In the genomic region with DNA sequence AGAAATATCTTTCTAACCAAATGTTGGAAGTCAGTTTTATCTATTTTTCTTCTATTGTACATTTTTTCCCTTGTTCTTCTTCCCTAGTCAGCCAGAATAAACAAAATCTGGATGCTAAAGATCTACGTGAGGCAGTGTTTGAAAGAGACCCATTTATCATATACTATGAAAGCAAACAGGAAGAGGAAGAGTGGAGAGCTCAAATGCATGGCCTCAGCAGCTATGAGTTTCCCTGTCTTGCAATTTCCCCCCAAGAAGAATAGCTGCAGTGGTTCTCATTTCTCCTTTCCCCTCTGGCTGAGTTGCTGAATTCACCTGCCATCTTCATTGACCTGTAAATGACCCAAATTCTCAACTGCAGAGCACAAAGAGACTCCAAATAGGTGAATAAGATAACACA, we compare ENCODE assay signal across 1 cellular context.
TF ChIP-seq lines count a peak whose summit lies in the region.

No MANE protein-coding gene starts in this region.

TF ChIP-seq in HepG2, 621 proteins besides CTCF, POLR2A, EP300 and RAD21 (continued from another document):
- TF ChIP-seq, protein P1, sequence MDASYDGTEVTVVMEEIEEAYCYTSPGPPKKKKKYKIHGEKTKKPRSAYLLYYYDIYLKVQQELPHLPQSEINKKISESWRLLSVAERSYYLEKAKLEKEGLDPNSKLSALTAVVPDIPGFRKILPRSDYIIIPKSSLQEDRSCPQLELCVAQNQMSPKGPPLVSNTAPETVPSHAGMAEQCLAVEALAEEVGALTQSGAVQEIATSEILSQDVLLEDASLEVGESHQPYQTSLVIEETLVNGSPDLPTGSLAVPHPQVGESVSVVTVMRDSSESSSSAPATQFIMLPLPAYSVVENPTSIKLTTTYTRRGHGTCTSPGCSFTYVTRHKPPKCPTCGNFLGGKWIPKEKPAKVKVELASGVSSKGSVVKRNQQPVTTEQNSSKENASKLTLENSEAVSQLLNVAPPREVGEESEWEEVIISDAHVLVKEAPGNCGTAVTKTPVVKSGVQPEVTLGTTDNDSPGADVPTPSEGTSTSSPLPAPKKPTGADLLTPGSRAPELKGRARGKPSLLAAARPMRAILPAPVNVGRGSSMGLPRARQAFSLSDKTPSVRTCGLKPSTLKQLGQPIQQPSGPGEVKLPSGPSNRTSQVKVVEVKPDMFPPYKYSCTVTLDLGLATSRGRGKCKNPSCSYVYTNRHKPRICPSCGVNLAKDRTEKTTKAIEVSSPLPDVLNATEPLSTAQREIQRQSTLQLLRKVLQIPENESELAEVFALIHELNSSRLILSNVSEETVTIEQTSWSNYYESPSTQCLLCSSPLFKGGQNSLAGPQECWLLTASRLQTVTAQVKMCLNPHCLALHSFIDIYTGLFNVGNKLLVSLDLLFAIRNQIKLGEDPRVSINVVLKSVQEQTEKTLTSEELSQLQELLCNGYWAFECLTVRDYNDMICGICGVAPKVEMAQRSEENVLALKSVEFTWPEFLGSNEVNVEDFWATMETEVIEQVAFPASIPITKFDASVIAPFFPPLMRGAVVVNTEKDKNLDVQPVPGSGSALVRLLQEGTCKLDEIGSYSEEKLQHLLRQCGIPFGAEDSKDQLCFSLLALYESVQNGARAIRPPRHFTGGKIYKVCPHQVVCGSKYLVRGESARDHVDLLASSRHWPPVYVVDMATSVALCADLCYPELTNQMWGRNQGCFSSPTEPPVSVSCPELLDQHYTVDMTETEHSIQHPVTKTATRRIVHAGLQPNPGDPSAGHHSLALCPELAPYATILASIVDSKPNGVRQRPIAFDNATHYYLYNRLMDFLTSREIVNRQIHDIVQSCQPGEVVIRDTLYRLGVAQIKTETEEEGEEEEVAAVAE (CRISPR knock-in tag; IDR thresholded peaks at IDR 0.05; ENCODE audit: borderline replicate concordance), result no peak
- TF ChIP-seq, protein P2, sequence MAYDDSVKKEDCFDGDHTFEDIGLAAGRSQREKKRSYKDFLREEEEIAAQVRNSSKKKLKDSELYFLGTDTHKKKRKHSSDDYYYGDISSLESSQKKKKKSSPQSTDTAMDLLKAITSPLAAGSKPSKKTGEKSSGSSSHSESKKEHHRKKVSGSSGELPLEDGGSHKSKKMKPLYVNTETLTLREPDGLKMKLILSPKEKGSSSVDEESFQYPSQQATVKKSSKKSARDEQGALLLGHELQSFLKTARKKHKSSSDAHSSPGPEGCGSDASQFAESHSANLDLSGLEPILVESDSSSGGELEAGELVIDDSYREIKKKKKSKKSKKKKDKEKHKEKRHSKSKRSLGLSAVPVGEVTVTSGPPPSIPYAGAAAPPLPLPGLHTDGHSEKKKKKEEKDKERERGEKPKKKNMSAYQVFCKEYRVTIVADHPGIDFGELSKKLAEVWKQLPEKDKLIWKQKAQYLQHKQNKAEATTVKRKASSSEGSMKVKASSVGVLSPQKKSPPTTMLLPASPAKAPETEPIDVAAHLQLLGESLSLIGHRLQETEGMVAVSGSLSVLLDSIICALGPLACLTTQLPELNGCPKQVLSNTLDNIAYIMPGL (CRISPR knock-in tag; IDR thresholded peaks at IDR 0.05; ENCODE audit: borderline replicate concordance in 1 of 2, low read depth in 1 of 2), result no peak
- TF ChIP-seq SMAD1 (CRISPR knock-in tag; IDR thresholded peaks at IDR 0.05; ENCODE audit: borderline replicate concordance, low read depth) (no peak), RELA (CRISPR knock-in tag; IDR thresholded peaks at IDR 0.05) (no peak)
